Comparison of ENCODE assay signal across 18 cellular contexts in genomic region chr2:237096911-237097310, GRCh38. TPM values are rescaled to one million over a fixed set of nuclear protein-coding genes. Genes with fewer than 3 reads are reported as not detected.
DNase-seq lines count a peak whose midpoint lies in the region; ATAC-seq and TF ChIP-seq lines count a peak whose summit lies in the region.
"Had no signal": no experiment of that assay in that cellular context is flagged by ENCODE, and none has a peak within 500 bp of the region (broad histone marks: within the 10 kb centered on the region; RNA-seq: fewer than 3 reads in every experiment).

No MANE protein-coding gene starts in this region.

- peaks cover 36% of the 10 kb centered on the region for H3K36me3 Mint-ChIP-seq in activated CD8-positive, alpha-beta memory T cell treated with anti-CD3 and anti-CD28 coated beads, Interleukin-2, amount 10 ng/mL, durations not matched to agents 7 days and 5 days

- ATAC-seq in activated CD8-positive, alpha-beta memory T cell treated with anti-CD3 and anti-CD28 coated beads, Interleukin-2, amount 10 ng/mL, durations not matched to agents 7 days and 5 days, result no peak
- ATAC-seq in GM18858 (IDR thresholded peaks at IDR 0.05; ENCODE audit: unreplicated experiment), result no peak

- H3K27me3 Mint-ChIP-seq in activated CD8-positive, alpha-beta memory T cell treated with anti-CD3 and anti-CD28 coated beads, Interleukin-2, amount 10 ng/mL, durations not matched to agents 7 days and 5 days, result no peaks in the 10 kb centered on the region
- H3K27me3 Mint-ChIP-seq: CD4-positive, CD25-positive, alpha-beta regulatory T cell; type B pancreatic cell had no signal

- H3K4me1 ChIP-seq in smooth muscle cell (ENCODE audit: low read depth) (peaks cover 17% of the 10 kb centered on the region), tibial artery (peaks cover 0 to 14% (median 10%) of the 10 kb centered on the region in 4 donors)
- H3K4me1 ChIP-seq: adrenal gland, parathyroid adenoma had no signal

- no peaks in the 10 kb centered on the region for H3K27me3 ChIP-seq in smooth muscle cell (ENCODE audit: low read depth)
- H3K27me3 ChIP-seq in tibial artery, result no peaks in the 10 kb centered on the region
- H3K27me3 ChIP-seq: adrenal gland, esophagus squamous epithelium had no signal

- intact Hi-C loops in tibial artery (cut with DNase I; ENCODE audit: low total_unique reads), result no loop called here

- DNase-seq in LHCN-M2 (ENCODE audit: low read depth) (peak; percentile 90), astrocyte of the spinal cord (ENCODE audit: low read depth, low spot score) (peak; percentile 81), fibroblast of the aortic adventitia (ENCODE audit: low read depth) (peak; percentile 77), smooth muscle cell (lab: John Stamatoyannopoulos, UW; ENCODE audit: unreplicated experiment) (no peak), COLO829 (ENCODE audit: low spot score) (no peak), tibial artery (no peak)
- no peak for DNase-seq in activated CD8-positive, alpha-beta memory T cell treated with anti-CD3 and anti-CD28 coated beads, Interleukin-2, amount 10 ng/mL, durations not matched to agents 7 days and 5 days
- DNase-seq: adrenal gland; CD4-positive, CD25-positive, alpha-beta regulatory T cell; esophagus squamous epithelium; Karpas-422; left ventricle myocardium inferior; NCI-H1436; NCI-H2171 treated with DMSO at 0.1 percent for 48 hours had no signal

- H3K4me1 Mint-ChIP-seq in activated CD8-positive, alpha-beta memory T cell treated with anti-CD3 and anti-CD28 coated beads, Interleukin-2, amount 10 ng/mL, durations not matched to agents 7 days and 5 days, result no peaks in the 10 kb centered on the region

- peak overlapping the region; percentile 57 for H3K4me2 ChIP-seq in smooth muscle cell

- H2AFZ ChIP-seq in smooth muscle cell (ENCODE audit: low read depth), result no peak overlapping the region
- H2AFZ ChIP-seq: parathyroid adenoma had no signal

- H3K9me3 ChIP-seq in smooth muscle cell (replicated peaks; ENCODE audit: low read depth), result no peaks in the 10 kb centered on the region
- H3K9me3 ChIP-seq in tibial artery, result no peaks in the 10 kb centered on the region
- H3K9me3 ChIP-seq: adrenal gland, esophagus squamous epithelium, left ventricle myocardium inferior had no signal

- peaks cover 52% of the 10 kb centered on the region for H3K79me2 ChIP-seq in smooth muscle cell (ENCODE audit: low read depth)
- H3K79me2 ChIP-seq: parathyroid adenoma had no signal

- peak overlapping the region; percentile 94 for H3K27ac ChIP-seq in smooth muscle cell (ENCODE audit: low read depth)
- no peak overlapping the region for H3K27ac ChIP-seq in tibial artery
- H3K27ac ChIP-seq: adrenal gland, left ventricle myocardium inferior, parathyroid adenoma had no signal

- H3K4me3 Mint-ChIP-seq in activated CD8-positive, alpha-beta memory T cell treated with anti-CD3 and anti-CD28 coated beads, Interleukin-2, amount 10 ng/mL, durations not matched to agents 7 days and 5 days, result no peak overlapping the region
- H3K4me3 Mint-ChIP-seq: CD4-positive, CD25-positive, alpha-beta regulatory T cell; type B pancreatic cell had no signal

- in situ Hi-C loops in astrocyte of the spinal cord (cut with HindIII; ENCODE audit: low sequenced_read_pairs), result no loop called here

- TF ChIP-seq CTCF in astrocyte of the spinal cord (IDR thresholded peaks at IDR 0.05; ENCODE audit: low read depth, low read length), result no peak
- no peak for TF ChIP-seq CTCF in fibroblast of the aortic adventitia (IDR thresholded peaks at IDR 0.05; ENCODE audit: insufficient read depth, low read length)
- TF ChIP-seq CTCF in smooth muscle cell (IDR thresholded peaks at IDR 0.05; ENCODE audit: borderline replicate concordance, insufficient read depth, poor library complexity, severe bottlenecking), result no peak
- no peak for TF ChIP-seq CTCF in tibial artery (IDR thresholded peaks at IDR 0.05)

- CTCF ChIA-PET in activated CD8-positive, alpha-beta memory T cell treated with anti-CD3 and anti-CD28 coated beads, Interleukin-2, amount 10 ng/mL, durations not matched to agents 7 days and 5 days (lab: Charles Lee), result no interaction called here

- no peak overlapping the region for H3K4me3 ChIP-seq in astrocyte of the spinal cord (ENCODE audit: low read depth, low read length)
- no peak overlapping the region for H3K4me3 ChIP-seq in fibroblast of the aortic adventitia (ENCODE audit: low read depth, low read length)
- H3K4me3 ChIP-seq in smooth muscle cell, result no peak overlapping the region
- no peak overlapping the region for H3K4me3 ChIP-seq in tibial artery
- H3K4me3 ChIP-seq: adrenal gland, esophagus squamous epithelium, left ventricle myocardium inferior had no signal

- H4K20me1 ChIP-seq in smooth muscle cell (ENCODE audit: low read depth), result no peaks in the 10 kb centered on the region

- H3K36me3 ChIP-seq in smooth muscle cell (ENCODE audit: low read depth) (peaks cover 6% of the 10 kb centered on the region), tibial artery (peaks cover 70 to 84% (median 70%) of the 10 kb centered on the region in 3 donors)

- no peak overlapping the region for H3K27ac Mint-ChIP-seq in activated CD8-positive, alpha-beta memory T cell treated with anti-CD3 and anti-CD28 coated beads, Interleukin-2, amount 10 ng/mL, durations not matched to agents 7 days and 5 days
- H3K27ac Mint-ChIP-seq: activated T-helper 2 cell treated with anti-CD3 and anti-CD28 coated beads, Interferon-gamma antibody, Interleukin-2, Interleukin-4, amounts not matched to agents 10 μg/mL and 5 μg/mL and 100 μg/mL, durations not matched to agents 14 hours and 24 hours and 36 hours; CD4-positive, CD25-positive, alpha-beta regulatory T cell; type B pancreatic cell had no signal

- H3K9me3 Mint-ChIP-seq in activated CD8-positive, alpha-beta memory T cell treated with anti-CD3 and anti-CD28 coated beads, Interleukin-2, amount 10 ng/mL, durations not matched to agents 7 days and 5 days (ENCODE audit: low read depth), result no peaks in the 10 kb centered on the region
- H3K9me3 Mint-ChIP-seq: activated T-helper 2 cell treated with anti-CD3 and anti-CD28 coated beads, Interferon-gamma antibody, Interleukin-2, Interleukin-4, amounts not matched to agents 10 μg/mL and 5 μg/mL and 100 μg/mL, durations not matched to agents 14 hours and 24 hours and 36 hours; CD4-positive, CD25-positive, alpha-beta regulatory T cell; type B pancreatic cell had no signal

- peaks cover 26% of the 10 kb centered on the region for H3F3A ChIP-seq in smooth muscle cell (ENCODE audit: low read depth)

- WGBS in smooth muscle cell (ENCODE audit: low lambda C conversion rate), result 47% methylated on average over 4 of the region's 4 CpGs

- peak overlapping the region; percentile 13 for H3K9ac ChIP-seq in smooth muscle cell (ENCODE audit: low read depth)
- H3K9ac ChIP-seq: parathyroid adenoma had no signal

RNA-seq across cellular contexts. Expression of gene COPS8, which starts 11.2 kb away (rescaled TPM):
- 422 and 544 TPM in 2 replicates for total RNA-seq in LHCN-M2 (2014; rRNA removed)
- 79.2 TPM for polyA plus RNA-seq in LHCN-M2 (2012)
- 31.0 and 123 TPM in 2 replicates for total RNA-seq in fibroblast of the aortic adventitia (ENCODE audit: low replicate concordance)
- 159 and 194 TPM in 2 replicates for total RNA-seq in smooth muscle cell
- polyA plus RNA-seq in smooth muscle cell, result 130 and 132 TPM in 2 replicates
- 10 to 100 TPM; 39.9 to 43.6 TPM for total RNA-seq in activated CD8-positive, alpha-beta memory T cell treated with anti-CD3 and anti-CD28 coated beads, Interleukin-2, amount 10 ng/mL, durations not matched to agents 7 days and 5 days

Comparison
In these comparisons a context has a peak if more than half of its experiments do, and no peak if none do; other contexts are left out.
1. DNase-seq: peak in LHCN-M2 (single experiment), astrocyte of the spinal cord (single experiment) and fibroblast of the aortic adventitia (single experiment); none in smooth muscle cell (single experiment), activated CD8-positive, alpha-beta memory T cell treated with anti-CD3 and anti-CD28 coated beads, Interleukin-2, amount 10 ng/mL, durations not matched to agents 7 days and 5 days (single experiment), COLO829 (single experiment) and tibial artery (0 of 2).